Comparison of ENCODE assay signal across 2 cellular contexts in genomic region chr9:129185991-129186390, GRCh38.
TF ChIP-seq lines count a peak whose summit lies in the region.

No MANE protein-coding gene starts in this region.

TF ChIP-seq in HepG2, 621 proteins besides CTCF, POLR2A, EP300 and RAD21:
- TF ChIP-seq TGIF2 (CRISPR knock-in tag; IDR thresholded peaks at IDR 0.05), result no peak
- TF ChIP-seq ZNF629 (CRISPR knock-in tag; conservative IDR thresholded peaks at IDR 0.05), result peak; percentile 83
- no peak for TF ChIP-seq KLF15 (CRISPR knock-in tag; IDR thresholded peaks at IDR 0.05; ENCODE audit: borderline replicate concordance)
- TF ChIP-seq IRF2 (CRISPR knock-in tag; IDR thresholded peaks at IDR 0.05), result no peak
- TF ChIP-seq ZBTB42 (CRISPR knock-in tag; IDR thresholded peaks at IDR 0.05), result no peak
- peak; percentile 23; the same call in 1 of the 2 replicates for TF ChIP-seq ZMYM3 (CRISPR knock-in tag; IDR thresholded peaks at IDR 0.05)
- TF ChIP-seq SSRP1 (CRISPR knock-in tag; IDR thresholded peaks at IDR 0.05), result no peak

TF ChIP-seq in K562, 482 proteins besides CTCF, POLR2A, EP300 and RAD21:
- no peak for TF ChIP-seq USF1 (CRISPR knock-in tag; IDR thresholded peaks at IDR 0.05)
- TF ChIP-seq CBX3 (IDR thresholded peaks at IDR 0.05; ENCODE audit: borderline replicate concordance in 1 of 2, low read length in 2 of 2), result 0 out of 3 replicates have a peak, but pooled peaks of 1 of the 2 experiments have one; percentile 13
- TF ChIP-seq ZNF165 (CRISPR knock-in tag; IDR thresholded peaks at IDR 0.05; ENCODE audit: borderline replicate concordance), result no peak
- no peak for TF ChIP-seq ZKSCAN8 (CRISPR knock-in tag; IDR thresholded peaks at IDR 0.05)
- TF ChIP-seq HDAC2 (IDR thresholded peaks at IDR 0.05), result peak; percentile 53; the same call in 1 of the 2 replicates
- TF ChIP-seq CBX1 (IDR thresholded peaks at IDR 0.05; ENCODE audit: low read depth), result 0 out of 2 replicates have a peak, but pooled peaks have one; percentile 37
- TF ChIP-seq RCOR1 (IDR thresholded peaks at IDR 0.05; ENCODE audit: borderline replicate concordance in 1 of 2, low read depth in 2 of 2, low read length in 2 of 2), result peak; percentile 32 to 76; a peak in 2 of 4 replicates
- TF ChIP-seq ZNF24 (IDR thresholded peaks at IDR 0.05), result no peak
- TF ChIP-seq ZNF584 (CRISPR knock-in tag; IDR thresholded peaks at IDR 0.05; ENCODE audit: low read depth), result no peak
- no peak for TF ChIP-seq STAT6 (CRISPR knock-in tag; IDR thresholded peaks at IDR 0.05)
- peak; percentile 86 for TF ChIP-seq BCOR (IDR thresholded peaks at IDR 0.05)
- no peak for TF ChIP-seq ZKSCAN1 (IDR thresholded peaks at IDR 0.05; ENCODE audit: low read depth, low read length)
- peak; percentile 63 for TF ChIP-seq JUND (IDR thresholded peaks at IDR 0.05; ENCODE audit: borderline replicate concordance, low read depth, low read length)
- TF ChIP-seq JUND (tag; IDR thresholded peaks at IDR 0.05; ENCODE audit: borderline replicate concordance, low read depth, low read length), result peak; percentile 44; the same call in 1 of the 3 replicates
- no peak for TF ChIP-seq THRA (IDR thresholded peaks at IDR 0.05)
- no peak for TF ChIP-seq AFF1 (IDR thresholded peaks at IDR 0.05; ENCODE audit: low read depth in 1 of 2, partially characterized antibody in 2 of 2)
- TF ChIP-seq NFXL1 (CRISPR knock-in tag; IDR thresholded peaks at IDR 0.05), result no peak
- TF ChIP-seq MYC (IDR thresholded peaks at IDR 0.05; ENCODE audit: low read depth, low read length), result no peak
- no peak for TF ChIP-seq MYC (CRISPR knock-in tag; IDR thresholded peaks at IDR 0.05; ENCODE audit: borderline replicate concordance, low read depth)
- TF ChIP-seq TFAP4 (CRISPR knock-in tag; IDR thresholded peaks at IDR 0.05; ENCODE audit: borderline replicate concordance), result no peak
- TF ChIP-seq FOSL1 (tag; conservative IDR thresholded peaks at IDR 0.05), result peak; percentile 47; the same call in 1 of the 2 replicates
- TF ChIP-seq TBL1XR1 (IDR thresholded peaks at IDR 0.05; ENCODE audit: low read length in 2 of 2), result no peak
- TF ChIP-seq HDAC3 (IDR thresholded peaks at IDR 0.05; ENCODE audit: borderline replicate concordance, partially characterized antibody), result no peak
- 0 out of 2 replicates have a peak, but pooled peaks have one; percentile 32 for TF ChIP-seq SP1 (CRISPR knock-in tag; IDR thresholded peaks at IDR 0.05)
- peak; percentile 42; the same call in 1 of the 2 replicates for TF ChIP-seq SMARCA5 (IDR thresholded peaks at IDR 0.05)
- TF ChIP-seq FOXK1 (CRISPR knock-in tag; IDR thresholded peaks at IDR 0.05; ENCODE audit: borderline replicate concordance), result no peak
- TF ChIP-seq IRF2 (CRISPR knock-in tag; IDR thresholded peaks at IDR 0.05), result no peak
- TF ChIP-seq CHD2 (IDR thresholded peaks at IDR 0.05; ENCODE audit: low read depth, low read length), result no peak
- 0 out of 2 replicates have a peak, but pooled peaks have one; percentile 26 for TF ChIP-seq ESRRA (IDR thresholded peaks at IDR 0.05; ENCODE audit: borderline replicate concordance, low read depth)
- TF ChIP-seq RREB1 (CRISPR knock-in tag; IDR thresholded peaks at IDR 0.05), result no peak
- TF ChIP-seq FOXJ2 (tag; IDR thresholded peaks at IDR 0.05), result no peak
- TF ChIP-seq RBM25 (IDR thresholded peaks at IDR 0.05; ENCODE audit: low read depth, low read length, severe bottlenecking), result peak; percentile 95
- TF ChIP-seq KLF13 (tag; IDR thresholded peaks at IDR 0.05; ENCODE audit: borderline replicate concordance, low read depth), result no peak
- peak; percentile 20 to 67; a peak in 3 of 4 replicates for TF ChIP-seq KDM1A (IDR thresholded peaks at IDR 0.05)
- TF ChIP-seq PRPF4 (IDR thresholded peaks at IDR 0.05; ENCODE audit: insufficient read depth, low read depth, low read length, poor library complexity, severe bottlenecking), result no peak
- peak; percentile 39; the same call in 1 of the 2 replicates for TF ChIP-seq ATF3 (IDR thresholded peaks at IDR 0.05)
- TF ChIP-seq ATF3 (CRISPR knock-in tag; conservative IDR thresholded peaks at IDR 0.05), result no peak
- TF ChIP-seq PTBP1 (IDR thresholded peaks at IDR 0.05; ENCODE audit: low read depth, low read length), result 0 out of 2 replicates have a peak, but pooled peaks have one; percentile 66
- TF ChIP-seq HMBOX1 (IDR thresholded peaks at IDR 0.05), result no peak
- no peak for TF ChIP-seq ZNF184 (CRISPR knock-in tag; IDR thresholded peaks at IDR 0.05)
- no peak for TF ChIP-seq MTA1 (IDR thresholded peaks at IDR 0.05; ENCODE audit: borderline replicate concordance)
- peak; percentile 9 for TF ChIP-seq ZFP36 (IDR thresholded peaks at IDR 0.05; ENCODE audit: low read depth, low read length, partially characterized antibody)
- TF ChIP-seq ZNF408 (CRISPR knock-in tag; IDR thresholded peaks at IDR 0.05; ENCODE audit: low read depth), result no peak
- no peak for TF ChIP-seq RAD51 (IDR thresholded peaks at IDR 0.05; ENCODE audit: borderline replicate concordance, low read depth)
- TF ChIP-seq TRIM28 (IDR thresholded peaks at IDR 0.05), result no peak
